Comparison of ENCODE assay signal across 1 cellular context in genomic region chr9:91954841-91955471, GRCh38.
A peak's percentile ranks its signal among the peaks of the same experiment; 100 is the strongest.
TF ChIP-seq lines count a peak whose summit lies in the region.

No MANE protein-coding gene starts in this region.

TF ChIP-seq in K562, 482 proteins besides CTCF, POLR2A, EP300 and RAD21:
- TF ChIP-seq MGA (IDR thresholded peaks at IDR 0.05) (peak; percentile 43; the same call in 1 of the 2 replicates), PKNOX1 (IDR thresholded peaks at IDR 0.05) (peak; percentile 66; the same call in 1 of the 2 replicates), SMC3 (conservative IDR thresholded peaks at IDR 0.05; ENCODE audit: insufficient read depth, low read depth, low read length) (peak; percentile 58), ZNF707 (CRISPR knock-in tag; conservative IDR thresholded peaks at IDR 0.05) (no peak), CREM (IDR thresholded peaks at IDR 0.05; ENCODE audit: low read depth) (peak; percentile 25; the same call in 1 of the 2 replicates), NBN (IDR thresholded peaks at IDR 0.05; ENCODE audit: low read depth) (0 out of 2 replicates have a peak, but pooled peaks have one; percentile 26), TEAD2 (tag; IDR thresholded peaks at IDR 0.05) (no peak), CTBP1 (IDR thresholded peaks at IDR 0.05; ENCODE audit: borderline replicate concordance) (peak; percentile 16; the same call in 1 of the 2 replicates), NR4A1 (CRISPR knock-in tag; IDR thresholded peaks at IDR 0.05) (no peak), NR4A1 (tag; IDR thresholded peaks at IDR 0.05) (no peak), MYC (IDR thresholded peaks at IDR 0.05; ENCODE audit: low read depth, low read length) (peak; percentile 65), MYC (CRISPR knock-in tag; IDR thresholded peaks at IDR 0.05; ENCODE audit: borderline replicate concordance, low read depth) (no peak), L3MBTL2 (IDR thresholded peaks at IDR 0.05) (peak; percentile 30; the same call in 1 of the 2 replicates), CHAMP1 (IDR thresholded peaks at IDR 0.05) (0 out of 2 replicates have a peak, but pooled peaks have one; percentile 28), CSDE1 (IDR thresholded peaks at IDR 0.05) (0 out of 4 replicates have a peak, but pooled peaks of 1 of the 2 experiments have one; percentile 35), ZNF239 (CRISPR knock-in tag; IDR thresholded peaks at IDR 0.05) (no peak), RBM39 (optimal IDR thresholded peaks at IDR 0.05; ENCODE audit: low read depth, low read length) (no peak), HDGF (IDR thresholded peaks at IDR 0.05) (no peak), MNT (conservative IDR thresholded peaks at IDR 0.05) (peak in 1 of 2 experiments; percentile 31; a peak in 1 of 4 replicates), MTA3 (IDR thresholded peaks at IDR 0.05; ENCODE audit: borderline replicate concordance) (peak; percentile 38; the same call in 1 of the 2 replicates), TCF3 (CRISPR knock-in tag; IDR thresholded peaks at IDR 0.05) (0 out of 2 replicates have a peak, but pooled peaks have one; percentile 8), LCOR (CRISPR knock-in tag; IDR thresholded peaks at IDR 0.05) (no peak), HLTF (IDR thresholded peaks at IDR 0.05) (no peak), CBX3 (IDR thresholded peaks at IDR 0.05; ENCODE audit: borderline replicate concordance in 1 of 2, low read length in 2 of 2) (peak in 1 of 2 experiments; percentile 81; a peak in 2 of 3 replicates)
